ENCODE assay signal across 19 cellular contexts in genomic region chr17:71232801-71233559, GRCh38.
DNase-seq lines count a peak whose midpoint lies in the region; ATAC-seq, FAIRE-seq and TF ChIP-seq lines count a peak whose summit lies in the region.
"Had no signal": no experiment of that assay in that cellular context is flagged by ENCODE, and none has a peak within 500 bp of the region (broad histone marks: within the 10 kb centered on the region; RNA-seq: fewer than 3 reads in every experiment).

No MANE protein-coding gene starts in this region.

- no peak overlapping the region for H3K27ac ChIP-seq in GM23248
- peak overlapping the region in 2 of 4 donors; percentile 33 to 62 for H3K27ac ChIP-seq in pancreas
- H3K27ac ChIP-seq: BLaER1 treated with 17β-estradiol and CSF1 and Interleukin-3, amounts not matched to agents 10 nM and 100 nM; HL-60 had no signal

- no peak overlapping the region for H3K9ac ChIP-seq in GM23248
- H3K9ac ChIP-seq: BLaER1 treated with 17β-estradiol and CSF1 and Interleukin-3, amounts not matched to agents 10 nM and 100 nM had no signal

- intact Hi-C loops in pancreas (cut with DNase I): no loop called here

- H3K4me3 ChIP-seq in GM23248 (no peak overlapping the region), pancreas (no peak overlapping the region)
- H3K4me3 ChIP-seq: BLaER1 treated with 17β-estradiol and CSF1 and Interleukin-3, amounts not matched to agents 10 nM and 100 nM; HAP-1 had no signal

- H3K4me1 ChIP-seq in GM23248 (ENCODE audit: insufficient read depth): peaks cover 1% of the 10 kb centered on the region; the same call in 1 of the 2 replicates
- H3K4me1 ChIP-seq in pancreas: peaks cover 0 to 8% (median 0%) of the 10 kb centered on the region in 3 donors
- H3K4me1 ChIP-seq: BLaER1 treated with 17β-estradiol and CSF1 and Interleukin-3, amounts not matched to agents 10 nM and 100 nM; HAP-1 had no signal

- H3K9me3 Mint-ChIP-seq in immature natural killer cell (peaks cover 2 to 36% (median 11%) of the 10 kb centered on the region in 6 donors), osteocyte (ENCODE audit: unreplicated experiment) (no peaks in the 10 kb centered on the region)
- H3K9me3 Mint-ChIP-seq in natural killer cell treated with Interleukin-12 subunit alpha and Interleukin-12 subunit beta and Interleukin-15 and Interleukin-18, amount 100 ng/mL, for 72 hours: peaks cover 16% of the 10 kb centered on the region

- no peak overlapping the region for H3K4me3 Mint-ChIP-seq in immature natural killer cell
- no peak overlapping the region for H3K4me3 Mint-ChIP-seq in osteocyte (ENCODE audit: unreplicated experiment)
- H3K4me3 Mint-ChIP-seq in natural killer cell treated with Interleukin-12 subunit alpha and Interleukin-12 subunit beta and Interleukin-15 and Interleukin-18, amount 100 ng/mL, for 72 hours: no peak overlapping the region
- H3K4me3 Mint-ChIP-seq: B cell; CD8-positive, alpha-beta memory T cell had no signal

- no peaks in the 10 kb centered on the region for H3K9me2 ChIP-seq in GM23248 (ENCODE audit: insufficient read depth)

- H3K36me3 Mint-ChIP-seq in immature natural killer cell (peaks cover 0 to 4% (median 3%) of the 10 kb centered on the region in 3 donors), osteocyte (ENCODE audit: unreplicated experiment) (no peaks in the 10 kb centered on the region)
- H3K36me3 Mint-ChIP-seq in natural killer cell treated with Interleukin-12 subunit alpha and Interleukin-12 subunit beta and Interleukin-15 and Interleukin-18, amount 100 ng/mL, for 72 hours: no peaks in the 10 kb centered on the region
- H3K36me3 Mint-ChIP-seq: CD8-positive, alpha-beta memory T cell had no signal

- no peaks in the 10 kb centered on the region for H3K79me2 ChIP-seq in GM23248 (ENCODE audit: insufficient read depth)

- H3K4me1 Mint-ChIP-seq in immature natural killer cell: no peaks in the 10 kb centered on the region
- peaks cover 3% of the 10 kb centered on the region for H3K4me1 Mint-ChIP-seq in osteocyte (ENCODE audit: unreplicated experiment)
- no peaks in the 10 kb centered on the region for H3K4me1 Mint-ChIP-seq in natural killer cell treated with Interleukin-12 subunit alpha and Interleukin-12 subunit beta and Interleukin-15 and Interleukin-18, amount 100 ng/mL, for 72 hours (ENCODE audit: low read depth in 2 of 2)
- H3K4me1 Mint-ChIP-seq: B cell; CD8-positive, alpha-beta memory T cell had no signal

- H3K9me3 ChIP-seq in GM23248 (ENCODE audit: low read depth): no peaks in the 10 kb centered on the region
- H3K9me3 ChIP-seq in pancreas: no peaks in the 10 kb centered on the region
- H3K9me3 ChIP-seq: BLaER1 treated with 17β-estradiol and CSF1 and Interleukin-3, amounts not matched to agents 10 nM and 100 nM; HAP-1 had no signal

- H3K27me3 Mint-ChIP-seq in immature natural killer cell (ENCODE audit: low read depth in 3 of 3) (peaks cover 0 to 2% (median 0%) of the 10 kb centered on the region in 3 donors), osteocyte (ENCODE audit: unreplicated experiment) (peaks cover 8% of the 10 kb centered on the region)
- no peaks in the 10 kb centered on the region for H3K27me3 Mint-ChIP-seq in natural killer cell treated with Interleukin-12 subunit alpha and Interleukin-12 subunit beta and Interleukin-15 and Interleukin-18, amount 100 ng/mL, for 72 hours
- H3K27me3 Mint-ChIP-seq: B cell had no signal

- H3F3A ChIP-seq in GM23248 (ENCODE audit: insufficient read depth): no peaks in the 10 kb centered on the region

- 87 to 89% methylated on average over 9 of the region's 9 CpGs for WGBS in GM23248 (ENCODE audit: low coverage in 1 of 2, low lambda C conversion rate in 2 of 2, missing lambda C conversion rate in 2 of 2), 2 experiments
- 67 to 70% methylated on average over 9 of the region's 9 CpGs for WGBS in pancreas, 2 donors

- TF ChIP-seq CTCF in pancreas (IDR thresholded peaks at IDR 0.05) (no peak), osteocyte (IDR thresholded peaks at IDR 0.05) (no peak)

- FAIRE-seq in pancreas (lab: Jason Lieb, UNC): no peak
- FAIRE-seq: G401.6, GM12891, GM19239 had no signal

- H3K27ac Mint-ChIP-seq in immature natural killer cell (no peak overlapping the region), osteocyte (ENCODE audit: unreplicated experiment) (no peak overlapping the region)
- no peak overlapping the region for H3K27ac Mint-ChIP-seq in natural killer cell treated with Interleukin-12 subunit alpha and Interleukin-12 subunit beta and Interleukin-15 and Interleukin-18, amount 100 ng/mL, for 72 hours
- H3K27ac Mint-ChIP-seq: B cell had no signal

- in situ Hi-C loops in GM23248 (cut with MboI): loop anchor here (10.0 to 25.0 kb wide), 2 partner anchors 882 to 1304 kb away; no protein-coding TSS in a partner anchor

- H4K20me1 ChIP-seq in GM23248 (ENCODE audit: insufficient read depth): no peaks in the 10 kb centered on the region
- H4K20me1 ChIP-seq: BLaER1 treated with 17β-estradiol and CSF1 and Interleukin-3, amounts not matched to agents 10 nM and 100 nM had no signal

- H3K27me3 ChIP-seq in GM23248 (replicated peaks; ENCODE audit: insufficient read depth) (no peaks in the 10 kb centered on the region), pancreas (no peaks in the 10 kb centered on the region)
- H3K27me3 ChIP-seq: BLaER1 treated with 17β-estradiol and CSF1 and Interleukin-3, amounts not matched to agents 10 nM and 100 nM had no signal

- no peak overlapping the region for H3K4me2 ChIP-seq in GM23248 (ENCODE audit: unreplicated experiment)
- H3K4me2 ChIP-seq: BLaER1 treated with 17β-estradiol and CSF1 and Interleukin-3, amounts not matched to agents 10 nM and 100 nM had no signal

- DNase-seq in GM23248: peak; percentile 2
- peak; percentile 42 for DNase-seq in RPMI7951 (ENCODE audit: low read depth)
- peak; percentile 27 for DNase-seq in fibroblast of the conjunctiva (ENCODE audit: low read depth)
- DNase-seq in pancreas: peak in 1 of 6 donors; percentile 18
- no peak for DNase-seq in immature natural killer cell
- DNase-seq in osteocyte (ENCODE audit: extremely low spot score, unreplicated experiment): no peak
- no peak for DNase-seq in natural killer cell treated with Interleukin-12 subunit alpha and Interleukin-12 subunit beta and Interleukin-15 and Interleukin-18, amount 100 ng/mL, for 72 hours (ENCODE audit: low spot score)
- DNase-seq: 8988T; CD8-positive, alpha-beta memory T cell; COR-L47; DMS 273 treated with DMSO at 0.1 percent for 48 hours; DMS53 had no signal

- H2AFZ ChIP-seq in GM23248: no peak overlapping the region

- H3K36me3 ChIP-seq in GM23248 (ENCODE audit: low read depth) (no peaks in the 10 kb centered on the region), pancreas (no peaks in the 10 kb centered on the region)
- H3K36me3 ChIP-seq: BLaER1 treated with 17β-estradiol and CSF1 and Interleukin-3, amounts not matched to agents 10 nM and 100 nM; HAP-1 had no signal

- peak in 3 of 4 donors; percentile 72 to 81 (median 79) for ATAC-seq in pancreas
- no peak for ATAC-seq in natural killer cell treated with Interleukin-12 subunit alpha and Interleukin-12 subunit beta and Interleukin-15 and Interleukin-18, amount 100 ng/mL, for 72 hours

Comparison
In these comparisons a context has a peak if more than half of its experiments do, and no peak if none do; other contexts are left out.
1. DNase-seq: peak in GM23248 (single experiment), RPMI7951 (single experiment) and fibroblast of the conjunctiva (single experiment); none in immature natural killer cell (0 of 3), osteocyte (single experiment) and natural killer cell treated with Interleukin-12 subunit alpha and Interleukin-12 subunit beta and Interleukin-15 and Interleukin-18, amount 100 ng/mL, for 72 hours (single experiment).
2. ATAC-seq: peak in pancreas (3 of 4); none in natural killer cell treated with Interleukin-12 subunit alpha and Interleukin-12 subunit beta and Interleukin-15 and Interleukin-18, amount 100 ng/mL, for 72 hours (0 of 2).